23 cellular contexts compared by ENCODE assay signal in genomic region chr5:75507841-75508240, GRCh38.
"Had no signal": no experiment of that assay in that cellular context is flagged by ENCODE, and none has a peak within 500 bp of the region (broad histone marks: within the 10 kb centered on the region; RNA-seq: fewer than 3 reads in every experiment).

No MANE protein-coding gene starts in this region.

- H3K9me3 ChIP-seq: left ventricle myocardium inferior, lower lobe of right lung, psoas muscle, spleen, tibial artery, upper lobe of right lung, vagina had no signal

- H3K4me3 ChIP-seq: hepatocyte, left ventricle myocardium inferior, lower lobe of right lung, psoas muscle, spleen, tibial artery, upper lobe of right lung, vagina had no signal

- H3K27ac Mint-ChIP-seq: memory B cell; mesothelial cell of epicardium; natural killer cell; stimulated activated memory B cell treated with anti-CD40 and anti-IgM and Interleukin-4, amounts not matched to agents 10 μg/mL and 1 μg/mL and 100 μg/mL, for 72 hours; stimulated activated naive CD8-positive, alpha-beta T cell treated with anti-CD3 and anti-CD28 coated beads, Interleukin-15, Interleukin-2, amounts not matched to agents 100 ng/mL and 50 ng/mL, for 24 hours had no signal

- H2AFZ ChIP-seq: hepatocyte had no signal

- H3K9me3 Mint-ChIP-seq: natural killer cell; stimulated activated memory B cell treated with anti-CD40 and anti-IgM and Interleukin-4, amounts not matched to agents 10 μg/mL and 1 μg/mL and 100 μg/mL, for 72 hours; stimulated activated naive CD8-positive, alpha-beta T cell treated with anti-CD3 and anti-CD28 coated beads, Interleukin-15, Interleukin-2, amounts not matched to agents 100 ng/mL and 50 ng/mL, for 24 hours had no signal

- H3K36me3 ChIP-seq: vagina had no signal

- H3K27me3 ChIP-seq: hepatocyte, spleen, tibial artery, upper lobe of right lung, vagina had no signal

- H3K4me3 Mint-ChIP-seq: memory B cell; mesothelial cell of epicardium; natural killer cell; stimulated activated memory B cell treated with anti-CD40 and anti-IgM and Interleukin-4, amounts not matched to agents 10 μg/mL and 1 μg/mL and 100 μg/mL, for 72 hours; stimulated activated naive CD8-positive, alpha-beta T cell treated with anti-CD3 and anti-CD28 coated beads, Interleukin-15, Interleukin-2, amounts not matched to agents 100 ng/mL and 50 ng/mL, for 24 hours had no signal

- ATAC-seq: left cardiac atrium; lower lobe of right lung; natural killer cell; psoas muscle; sciatic nerve; stimulated activated memory B cell treated with anti-CD40 and anti-IgM and Interleukin-4, amounts not matched to agents 10 μg/mL and 1 μg/mL and 100 μg/mL, for 72 hours; upper lobe of right lung had no signal

- DNase-seq: dermis blood vessel endothelial cell; foreskin melanocyte; head of caudate nucleus; kidney; left cardiac atrium; left ventricle myocardium inferior; lower lobe of right lung; natural killer cell; psoas muscle; retina; spleen; stimulated activated CD4-positive, alpha-beta T cell treated with anti-CD3 and anti-CD28 coated beads, Interleukin-15, amount 100 ng/mL, for 24 hours; stimulated activated CD4-positive, alpha-beta T cell treated with anti-CD3 and anti-CD28 coated beads, Interleukin-1b, Interleukin-23, amount 100 ng/mL, for 48 hours; stimulated activated CD4-positive, alpha-beta T cell treated with anti-CD3 and anti-CD28 coated beads, Interleukin-4, amount 100 ng/mL, for 24 hours; tibial artery; upper lobe of right lung had no signal

- H3K27me3 Mint-ChIP-seq: memory B cell; stimulated activated memory B cell treated with anti-CD40 and anti-IgM and Interleukin-4, amounts not matched to agents 10 μg/mL and 1 μg/mL and 100 μg/mL, for 72 hours; stimulated activated naive CD8-positive, alpha-beta T cell treated with anti-CD3 and anti-CD28 coated beads, Interleukin-15, Interleukin-2, amounts not matched to agents 100 ng/mL and 50 ng/mL, for 24 hours had no signal

- H3K27ac ChIP-seq: hepatocyte, left ventricle myocardium inferior, lower lobe of right lung, psoas muscle, spleen, tibial artery, upper lobe of right lung, vagina had no signal

- H3K36me3 Mint-ChIP-seq: natural killer cell had no signal
